Comparison of ENCODE assay signal across 7 cellular contexts in the genomic region with DNA sequence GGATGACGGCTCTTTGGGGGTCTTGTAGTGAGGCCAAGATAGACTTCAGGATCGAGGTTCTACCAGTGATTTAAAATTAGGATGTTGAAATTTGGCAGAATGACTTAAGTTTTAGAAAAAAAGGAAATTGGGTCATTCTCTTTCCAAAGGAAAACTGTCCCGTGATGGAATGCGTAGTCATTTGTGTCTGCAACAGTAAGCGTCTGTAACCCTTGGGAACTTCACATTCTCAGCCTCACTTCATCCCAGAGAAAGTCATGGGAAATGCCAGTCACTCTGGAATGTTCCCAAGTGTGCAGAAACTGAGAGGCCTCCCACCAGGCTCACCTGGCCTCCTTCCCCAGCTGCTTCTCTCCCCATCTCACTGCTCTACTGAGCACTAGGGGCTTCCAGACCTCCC.
A peak's percentile ranks its signal among the peaks of the same experiment; 100 is the strongest.
DNase-seq lines count a peak whose midpoint lies in the region; ATAC-seq and TF ChIP-seq lines count a peak whose summit lies in the region.
"Not testable (repeated sequence)": the region's sequence is repeated elsewhere in the genome, so short reads cannot be mapped to it uniquely, and the experiment has no call there.

No MANE protein-coding gene starts in this region.

- not testable (repeated sequence) for H3K9me3 ChIP-seq in heart left ventricle; right cardiac atrium (ENCODE audit: control insufficient read depth, low read length); lower lobe of right lung; gastrocnemius medialis; aorta (ENCODE audit: control insufficient read depth, low read length)

- in situ Hi-C loops in gastrocnemius medialis (cut with MboI; ENCODE audit: low sequenced_read_pairs in 4 of 4), result not testable (repeated sequence)

- H3K4me3 ChIP-seq in heart left ventricle; right cardiac atrium (ENCODE audit: low read length); lower lobe of right lung; gastrocnemius medialis; aorta (ENCODE audit: low read length in 2 of 2): not testable (repeated sequence)

- not testable (repeated sequence) for H3K4me1 ChIP-seq in heart left ventricle; right cardiac atrium (ENCODE audit: control insufficient read depth, insufficient read depth, low read length); lower lobe of right lung; gastrocnemius medialis; aorta (ENCODE audit: control insufficient read depth in 1 of 2, insufficient read depth in 2 of 2, low read length in 2 of 2)

- TF ChIP-seq CTCF in heart left ventricle (IDR thresholded peaks at IDR 0.05); lower lobe of right lung (IDR thresholded peaks at IDR 0.05); gastrocnemius medialis (IDR thresholded peaks at IDR 0.05 in 4 of 5, conservative IDR thresholded peaks at IDR 0.05 in 1 of 5): not testable (repeated sequence)

- WGBS in heart left ventricle, 4 donors, result no CpG with 5 or more reads among the region's 5 CpGs
- no CpG with 5 or more reads among the region's 5 CpGs for WGBS in right cardiac atrium
- no CpG with 5 or more reads among the region's 5 CpGs for WGBS in aorta, 2 donors

- not testable (repeated sequence) for DNase-seq in Right ventricle myocardium inferior (ENCODE audit: missing footprints); heart left ventricle; left cardiac atrium; right cardiac atrium; lower lobe of right lung; gastrocnemius medialis; aorta

- not testable (repeated sequence) for H3K27ac ChIP-seq in heart left ventricle; right cardiac atrium (ENCODE audit: low read length); lower lobe of right lung; gastrocnemius medialis; aorta (ENCODE audit: low read depth in 1 of 2, low read length in 2 of 2)

- TF ChIP-seq POLR2A in heart left ventricle (IDR thresholded peaks at IDR 0.05); gastrocnemius medialis (IDR thresholded peaks at IDR 0.05): not testable (repeated sequence)

- intact Hi-C loops in Right ventricle myocardium inferior (cut with DNase I); heart left ventricle (cut with DNase I); left cardiac atrium (cut with DNase I); right cardiac atrium (cut with DNase I); lower lobe of right lung (cut with DNase I); gastrocnemius medialis (cut with DNase I; ENCODE audit: low total_unique reads); aorta (cut with DNase I): not testable (repeated sequence)

- H3K27me3 ChIP-seq in heart left ventricle; right cardiac atrium (ENCODE audit: control insufficient read depth, insufficient read depth); lower lobe of right lung (ENCODE audit: low read depth); gastrocnemius medialis; aorta (ENCODE audit: control insufficient read depth in 1 of 2, insufficient read depth in 2 of 2, low read length in 1 of 2): not testable (repeated sequence)

- peak; percentile 70 for ATAC-seq in Right ventricle myocardium inferior
- peak; percentile 40 to 73 (median 66) for ATAC-seq in heart left ventricle
- peak; percentile 64 to 66 for ATAC-seq in left cardiac atrium
- peak; percentile 47 to 72 for ATAC-seq in right cardiac atrium
- peak; percentile 48 for ATAC-seq in lower lobe of right lung
- ATAC-seq in gastrocnemius medialis, result peak; percentile 76 to 86
- ATAC-seq in aorta (ENCODE audit: low FRiP score), result peak; percentile 52

- not testable (repeated sequence) for H3K36me3 ChIP-seq in heart left ventricle; lower lobe of right lung; gastrocnemius medialis; aorta (ENCODE audit: control insufficient read depth in 1 of 2, insufficient read depth in 2 of 2, low read length in 1 of 2)
